8 cellular contexts compared by ENCODE assay signal in the genomic region with DNA sequence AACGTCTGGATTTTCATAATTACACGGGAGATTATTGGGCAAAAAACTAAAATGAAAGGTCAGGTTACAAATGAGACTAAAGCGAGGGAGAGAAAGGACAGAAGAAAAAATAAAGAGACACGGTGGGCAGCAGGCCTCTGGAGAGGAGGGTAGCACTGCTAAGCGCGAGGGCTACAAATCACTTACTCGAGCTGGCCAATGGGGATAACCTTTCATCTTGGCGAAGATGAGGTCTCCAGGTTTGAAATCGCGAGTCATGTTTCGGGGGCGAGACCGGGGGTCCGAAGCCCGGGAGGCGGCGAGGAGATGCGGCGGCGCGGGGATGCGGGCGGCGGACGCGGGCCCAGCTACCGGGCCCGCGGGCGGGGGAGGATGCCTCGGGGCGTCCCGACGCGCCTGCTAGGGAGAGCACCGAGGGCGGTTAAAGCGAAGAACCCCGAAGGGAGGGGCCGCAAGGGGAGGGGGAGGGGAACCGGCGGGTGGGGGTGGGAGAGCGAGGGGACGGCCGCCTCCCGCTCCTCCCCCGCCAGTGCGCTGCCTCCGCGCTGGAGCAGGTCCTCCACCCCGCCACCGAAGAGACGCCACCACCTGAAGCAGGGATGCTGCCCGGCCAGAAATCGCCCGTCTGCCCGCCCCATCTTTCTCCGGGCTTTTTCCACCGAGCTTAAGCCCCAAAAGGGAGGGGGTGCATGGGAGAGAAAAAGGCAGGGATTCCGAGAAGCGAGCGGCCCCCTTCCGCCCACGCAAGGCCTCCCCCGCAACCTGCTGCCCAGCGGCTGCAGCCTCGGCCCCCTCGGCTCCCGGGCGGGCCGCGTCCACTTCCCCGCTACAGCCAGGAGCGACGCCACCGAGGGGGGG. TPM values are rescaled to one million over a fixed set of nuclear protein-coding genes. Genes with fewer than 3 reads are reported as not detected.
A peak's percentile ranks its signal among the peaks of the same experiment; 100 is the strongest.
DNase-seq lines count a peak whose midpoint lies in the region; ATAC-seq, FAIRE-seq and TF ChIP-seq lines count a peak whose summit lies in the region.

No MANE protein-coding gene starts in this region.

- H3K27ac ChIP-seq in MM.1S (ENCODE audit: low read length), result peak overlapping the region; percentile 92; the same call in 1 of the 2 replicates

- FAIRE-seq in H54 (lab: Jason Lieb, UNC), result no peak

- DNase-seq in GM06990 (ENCODE audit: extremely low read depth, insufficient read length) (peak; percentile 78), H54 (ENCODE audit: insufficient read length, low spot score) (peak; percentile 31), MM.1S (peak; percentile 34), lung microvascular endothelial cell (ENCODE audit: low read depth in 2 of 2) (peak; percentile 29 to 32)
- peak; percentile 70 for DNase-seq in activated CD4-positive, alpha-beta T cell treated with anti-CD3 and anti-CD28 coated beads, Interleukin-2, amount 10 ng/mL, durations not matched to agents 7 days and 5 days
- DNase-seq in stimulated activated CD8-positive, alpha-beta memory T cell treated with anti-CD3 and anti-CD28 coated beads, Interleukin-12 subunit alpha, Interleukin-12 subunit beta, amount 100 ng/mL, for 1 hour (ENCODE audit: low read depth), result peak; percentile 31

- H3K4me2 ChIP-seq in MM.1S (ENCODE audit: low read depth, low read length), result peak overlapping the region; percentile 65

- H3K27me3 ChIP-seq in GM06990 (replicated peaks; ENCODE audit: control insufficient read depth, insufficient read depth, low read length) (no peaks in the 10 kb centered on the region), MM.1S (replicated peaks; ENCODE audit: insufficient read depth, low read length) (no peaks in the 10 kb centered on the region)

- TF ChIP-seq POLR2A in H54 (IDR thresholded peaks at IDR 0.05; ENCODE audit: low read depth, low read length), result no peak

- H3K4me1 ChIP-seq in MM.1S (ENCODE audit: low read length), result no peaks in the 10 kb centered on the region

- peaks cover 55% of the 10 kb centered on the region for H3K4me1 Mint-ChIP-seq in activated CD4-positive, alpha-beta T cell treated with anti-CD3 and anti-CD28 coated beads, Interleukin-2, amount 10 ng/mL, durations not matched to agents 7 days and 5 days
- H3K4me1 Mint-ChIP-seq in dendritic cell treated with granulocyte-macrophage colony-stimulating factor and Interleukin-4, amounts not matched to agents 40 ng/mL and 50 ng/mL, for 4 days (ENCODE audit: low read depth), result peaks cover 47% of the 10 kb centered on the region

- no peak for ATAC-seq in GM18861 (IDR thresholded peaks at IDR 0.05; ENCODE audit: unreplicated experiment)

- peak overlapping the region; percentile 78 for H3K9ac ChIP-seq in MM.1S (ENCODE audit: low read length)

- no peaks in the 10 kb centered on the region for H3K9me2 ChIP-seq in MM.1S (replicated peaks; ENCODE audit: insufficient read depth, low read length)

- POLR2A ChIA-PET in activated CD4-positive, alpha-beta T cell treated with anti-CD3 and anti-CD28 coated beads, Interleukin-2, amount 10 ng/mL, durations not matched to agents 7 days and 5 days (lab: Charles Lee), result interaction anchor here (0.5 to 2.2 kb wide), 4 partner anchors 10 to 337 kb away, joined by 3 to 9 read pairs (median 5); partner anchors contain the start of gene CCDC171

- peaks cover 31% of the 10 kb centered on the region for H3K79me2 ChIP-seq in MM.1S (ENCODE audit: low read length)

- no peaks in the 10 kb centered on the region for H3K27me3 Mint-ChIP-seq in activated CD4-positive, alpha-beta T cell treated with anti-CD3 and anti-CD28 coated beads, Interleukin-2, amount 10 ng/mL, durations not matched to agents 7 days and 5 days
- no peaks in the 10 kb centered on the region for H3K27me3 Mint-ChIP-seq in dendritic cell treated with granulocyte-macrophage colony-stimulating factor and Interleukin-4, amounts not matched to agents 40 ng/mL and 50 ng/mL, for 4 days

- intact Hi-C loops in dendritic cell treated with granulocyte-macrophage colony-stimulating factor and Interleukin-4, amounts not matched to agents 40 ng/mL and 50 ng/mL, for 4 days (cut with micrococcal nuclease), result loop anchor here (5.0 kb wide), 1 partner anchor 203 kb away; the partner anchor contains the start of gene TTC39B

- H3K4me3 ChIP-seq in GM06990 (replicated peaks; ENCODE audit: low read depth, low read length), result peak overlapping the region; percentile 87
- peak overlapping the region; percentile 73 for H3K4me3 ChIP-seq in MM.1S (ENCODE audit: low read length)

- no peaks in the 10 kb centered on the region; the same call in 1 of the 2 replicates for H3K36me3 ChIP-seq in GM06990 (ENCODE audit: control insufficient read depth, insufficient read depth, low read length)
- H3K36me3 ChIP-seq in MM.1S (replicated peaks; ENCODE audit: insufficient read depth, low read length), result no peaks in the 10 kb centered on the region; the same call in none of the 2 replicates

- peak overlapping the region; percentile 85 for H3K4me3 Mint-ChIP-seq in activated CD4-positive, alpha-beta T cell treated with anti-CD3 and anti-CD28 coated beads, Interleukin-2, amount 10 ng/mL, durations not matched to agents 7 days and 5 days
- H3K4me3 Mint-ChIP-seq in dendritic cell treated with granulocyte-macrophage colony-stimulating factor and Interleukin-4, amounts not matched to agents 40 ng/mL and 50 ng/mL, for 4 days, result peak overlapping the region; percentile 92

- H2AFZ ChIP-seq in MM.1S (ENCODE audit: low read length), result 0 out of 2 replicates have a peak overlapping the region, but pooled peaks have one; percentile 31

- no peaks in the 10 kb centered on the region for H4K20me1 ChIP-seq in MM.1S (ENCODE audit: insufficient read depth, low read length)

- CTCF ChIA-PET in activated CD4-positive, alpha-beta T cell treated with anti-CD3 and anti-CD28 coated beads, Interleukin-2, amount 10 ng/mL, durations not matched to agents 7 days and 5 days (lab: Charles Lee), result interaction anchor here (0.7 to 2.3 kb wide), 4 partner anchors 10 to 336 kb away, joined by 3 to 13 read pairs (median 4); partner anchors contain the start of gene SNAPC3

- H3K27ac Mint-ChIP-seq in activated CD4-positive, alpha-beta T cell treated with anti-CD3 and anti-CD28 coated beads, Interleukin-2, amount 10 ng/mL, durations not matched to agents 7 days and 5 days, result peak overlapping the region; percentile 95
- peak overlapping the region; percentile 99 for H3K27ac Mint-ChIP-seq in dendritic cell treated with granulocyte-macrophage colony-stimulating factor and Interleukin-4, amounts not matched to agents 40 ng/mL and 50 ng/mL, for 4 days

- H3K36me3 Mint-ChIP-seq in activated CD4-positive, alpha-beta T cell treated with anti-CD3 and anti-CD28 coated beads, Interleukin-2, amount 10 ng/mL, durations not matched to agents 7 days and 5 days (ENCODE audit: low read depth), result peaks cover 40% of the 10 kb centered on the region
- peaks cover 38% of the 10 kb centered on the region for H3K36me3 Mint-ChIP-seq in dendritic cell treated with granulocyte-macrophage colony-stimulating factor and Interleukin-4, amounts not matched to agents 40 ng/mL and 50 ng/mL, for 4 days (ENCODE audit: low read depth)

- H3F3A ChIP-seq in MM.1S (ENCODE audit: insufficient read depth, low read length), result peaks cover 7% of the 10 kb centered on the region

- H3K9me3 Mint-ChIP-seq in activated CD4-positive, alpha-beta T cell treated with anti-CD3 and anti-CD28 coated beads, Interleukin-2, amount 10 ng/mL, durations not matched to agents 7 days and 5 days, result no peaks in the 10 kb centered on the region
- no peaks in the 10 kb centered on the region for H3K9me3 Mint-ChIP-seq in dendritic cell treated with granulocyte-macrophage colony-stimulating factor and Interleukin-4, amounts not matched to agents 40 ng/mL and 50 ng/mL, for 4 days

- H3K9me3 ChIP-seq in MM.1S (replicated peaks; ENCODE audit: insufficient read depth, low read length), result no peaks in the 10 kb centered on the region

- TF ChIP-seq CTCF in GM06990 (IDR thresholded peaks at IDR 0.05; ENCODE audit: insufficient read depth, low read length, poor library complexity, severe bottlenecking) (no peak), MM.1S (IDR thresholded peaks at IDR 0.05; ENCODE audit: low read length) (no peak)

RNA-seq across cellular contexts. Expression of gene PSIP1, which starts 0.6 kb away (rescaled TPM):
- total RNA-seq in activated CD4-positive, alpha-beta T cell treated with anti-CD3 and anti-CD28 coated beads, Interleukin-2, amount 10 ng/mL, durations not matched to agents 7 days and 5 days, result 100 to 1,000 TPM; 148 to 169 TPM
- total RNA-seq in lung microvascular endothelial cell, result 25.9 and 28.6 TPM in 2 replicates

RNA-seq across cellular contexts. Expression of gene CCDC171, which starts 42.7 kb away (rescaled TPM):
- total RNA-seq in activated CD4-positive, alpha-beta T cell treated with anti-CD3 and anti-CD28 coated beads, Interleukin-2, amount 10 ng/mL, durations not matched to agents 7 days and 5 days, result 1 to 10 TPM; 1.2 to 1.3 TPM
- 0.20 and 0.44 TPM in 2 replicates for total RNA-seq in lung microvascular endothelial cell
